ENCODE assay signal across 15 cellular contexts in genomic region chr3:72510247-72510646, GRCh38.
DNase-seq lines count a peak whose midpoint lies in the region; ATAC-seq, FAIRE-seq and TF ChIP-seq lines count a peak whose summit lies in the region.
"Had no signal": no experiment of that assay in that cellular context is flagged by ENCODE, and none has a peak within 500 bp of the region (broad histone marks: within the 10 kb centered on the region; RNA-seq: fewer than 3 reads in every experiment).

No MANE protein-coding gene starts in this region.

- H3K36me3 ChIP-seq in BE2C: no peaks in the 10 kb centered on the region
- H3K36me3 ChIP-seq in endodermal cell (ENCODE audit: control insufficient read depth, insufficient read depth, low read length): no peaks in the 10 kb centered on the region
- H3K36me3 ChIP-seq: HAP-1 had no signal

- peaks cover 5% of the 10 kb centered on the region for H3K4me1 Mint-ChIP-seq in endodermal cell

- no peaks in the 10 kb centered on the region for H3K36me3 Mint-ChIP-seq in endodermal cell (ENCODE audit: low read depth)

- no peaks in the 10 kb centered on the region for H3K27me3 ChIP-seq in BE2C
- no peaks in the 10 kb centered on the region for H3K27me3 ChIP-seq in endodermal cell (ENCODE audit: control insufficient read depth, insufficient read depth, low read length, poor library complexity, severe bottlenecking)

- FAIRE-seq in GM12891 (lab: Jason Lieb, UNC): peak; percentile 58
- FAIRE-seq: A204.1, D721Med had no signal

- no peak overlapping the region for H3K27ac Mint-ChIP-seq in endodermal cell
- H3K27ac Mint-ChIP-seq: CD4-positive, alpha-beta T cell had no signal

- TF ChIP-seq CTCF in BE2C (IDR thresholded peaks at IDR 0.05; ENCODE audit: low read depth, low read length): no peak
- TF ChIP-seq CTCF in endodermal cell (conservative IDR thresholded peaks at IDR 0.05): no peak

- DNase-seq in BE2C (peak; percentile 35), GM12891 (ENCODE audit: insufficient read length, low spot score) (no peak), endodermal cell (no peak), renal cortical epithelial cell (ENCODE audit: low read depth) (peak; percentile 75), NCI-H146 treated with DMSO at 0.1 percent for 48 hours (lab: John Stamatoyannopoulos, UW; ENCODE audit: unreplicated experiment) (no peak)
- DNase-seq: ACHN; Caco-2; CD4-positive, alpha-beta T cell; GF-D8; GM23248 had no signal

- peaks cover 7% of the 10 kb centered on the region for H3K27me3 Mint-ChIP-seq in endodermal cell (ENCODE audit: insufficient read depth)
- H3K27me3 Mint-ChIP-seq: CD4-positive, alpha-beta T cell had no signal

- no peak for TF ChIP-seq POLR2A in GM12891 (IDR thresholded peaks at IDR 0.05; ENCODE audit: low read depth, low read length)

- H3K9ac ChIP-seq in endodermal cell (ENCODE audit: extremely low read depth, low read length, poor library complexity, severe bottlenecking): no peak overlapping the region
- H3K9ac ChIP-seq: GM23248 had no signal

- H3K4me1 ChIP-seq in BE2C (peaks cover 11% of the 10 kb centered on the region; the same call in 1 of the 2 replicates), endodermal cell (ENCODE audit: control insufficient read depth, insufficient read depth, low read length) (no peaks in the 10 kb centered on the region)
- H3K4me1 ChIP-seq: Caco-2, HAP-1 had no signal

- H3K4me3 ChIP-seq in BE2C (ENCODE audit: low read depth, low read length) (no peak overlapping the region), endodermal cell (ENCODE audit: low read length) (no peak overlapping the region)
- H3K4me3 ChIP-seq: GM23248, HAP-1 had no signal

- ATAC-seq in HG03354 (IDR thresholded peaks at IDR 0.05; ENCODE audit: poor library complexity, severe bottlenecking, unreplicated experiment): no peak

- H3K9me3 ChIP-seq in BE2C (no peaks in the 10 kb centered on the region), endodermal cell (ENCODE audit: control insufficient read depth, low read length) (no peaks in the 10 kb centered on the region)
- H3K9me3 ChIP-seq: Caco-2, HAP-1 had no signal

- H3K4me3 Mint-ChIP-seq in endodermal cell: no peak overlapping the region
- H3K4me3 Mint-ChIP-seq: CD4-positive, alpha-beta T cell had no signal

- peak overlapping the region; percentile 12 for H3K27ac ChIP-seq in endodermal cell (ENCODE audit: low read depth, low read length)
- H3K27ac ChIP-seq: C4-2B, GM23248 had no signal

- WGBS in endodermal cell (ENCODE audit: insufficient coverage in 1 of 2, insufficient read length in 1 of 2), 2 experiments: 86 to 88% methylated on average over 3 of the region's 3 CpGs

- H3K9me3 Mint-ChIP-seq in endodermal cell: no peaks in the 10 kb centered on the region
- H3K9me3 Mint-ChIP-seq: CD4-positive, alpha-beta T cell had no signal

TF ChIP-seq in GM12891, 5 proteins besides CTCF, POLR2A, EP300 and RAD21:
- no peak for TF ChIP-seq SPI1 (IDR thresholded peaks at IDR 0.05; ENCODE audit: low read depth, low read length)
- TF ChIP-seq POU2F2 (IDR thresholded peaks at IDR 0.05; ENCODE audit: low read depth, low read length): no peak
- TF ChIP-seq POLR2AphosphoS5 (IDR thresholded peaks at IDR 0.05; ENCODE audit: low read depth, low read length): no peak
- no peak for TF ChIP-seq PAX5 (IDR thresholded peaks at IDR 0.05; ENCODE audit: insufficient read depth, low read length, severe bottlenecking)
- TF ChIP-seq TAF1 (IDR thresholded peaks at IDR 0.05; ENCODE audit: low read depth, low read length): no peak
TF ChIP-seq in GM12891: peak in this region for 0.

Comparison
In these comparisons a context has a peak if more than half of its experiments do, and no peak if none do; other contexts are left out.
1. DNase-seq: peak in BE2C (single experiment) and renal cortical epithelial cell (single experiment); none in GM12891 (single experiment), endodermal cell (single experiment) and NCI-H146 treated with DMSO at 0.1 percent for 48 hours (single experiment).